17 cellular contexts compared by ENCODE assay signal in the genomic region with DNA sequence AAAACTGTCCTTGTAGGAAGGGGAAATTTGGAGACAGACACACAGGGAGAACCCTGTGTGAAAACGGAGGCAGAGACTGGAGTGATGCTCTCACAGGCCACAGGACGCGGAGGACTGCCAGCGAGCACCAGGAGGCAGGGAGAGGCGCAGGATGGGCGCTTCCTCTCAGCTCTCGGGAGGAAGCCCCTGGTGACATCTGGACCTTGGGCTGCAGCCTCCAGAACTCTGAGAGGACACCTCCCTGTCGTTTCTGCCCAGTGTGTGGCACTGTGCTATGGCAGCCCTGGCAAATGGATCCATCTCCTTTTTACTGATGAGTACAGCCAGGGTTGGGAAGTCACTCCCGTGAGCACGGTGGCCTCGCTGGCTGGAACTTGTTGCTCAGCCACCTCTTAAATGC.
A peak's percentile ranks its signal among the peaks of the same experiment; 100 is the strongest.
DNase-seq lines count a peak whose midpoint lies in the region; ATAC-seq and TF ChIP-seq lines count a peak whose summit lies in the region.
"Had no signal": no experiment of that assay in that cellular context is flagged by ENCODE, and none has a peak within 500 bp of the region (broad histone marks: within the 10 kb centered on the region; RNA-seq: fewer than 3 reads in every experiment).

No MANE protein-coding gene starts in this region.

- no peaks in the 10 kb centered on the region for H3K36me3 Mint-ChIP-seq in activated CD4-positive, alpha-beta T cell treated with anti-CD3 and anti-CD28 coated beads, Interleukin-2, amount 10 ng/mL, durations not matched to agents 7 days and 5 days (ENCODE audit: low read depth)
- no peaks in the 10 kb centered on the region for H3K36me3 Mint-ChIP-seq in activated B cell treated with CpG ODN at 0.5 μM for 24 hours (ENCODE audit: low read depth)

- H3K27ac Mint-ChIP-seq in activated CD4-positive, alpha-beta T cell treated with anti-CD3 and anti-CD28 coated beads, Interleukin-2, amount 10 ng/mL, durations not matched to agents 7 days and 5 days = peak overlapping the region; percentile 33
- peak overlapping the region; percentile 24 for H3K27ac Mint-ChIP-seq in activated B cell treated with CpG ODN at 0.5 μM for 24 hours
- H3K27ac Mint-ChIP-seq: HFFc6 had no signal

- intact Hi-C loops in activated B cell treated with CpG ODN at 0.5 μM for 24 hours (cut with micrococcal nuclease) = no loop called here

- DNase-seq in activated CD4-positive, alpha-beta T cell treated with anti-CD3 and anti-CD28 coated beads, Interleukin-2, amount 10 ng/mL, durations not matched to agents 7 days and 5 days = no peak
- DNase-seq in activated CD4-positive, alpha-beta T cell treated with anti-CD3 and anti-CD28 coated beads for 48 hours = no peak
- DNase-seq in activated B cell treated with CpG ODN at 0.5 μM for 24 hours = no peak
- DNase-seq in left lobe of liver (ENCODE audit: low spot score) = peak; percentile 37
- peak; percentile 20 for DNase-seq in stimulated activated CD8-positive, alpha-beta memory T cell treated with anti-CD3 and anti-CD28 coated beads, Interleukin-4, amount 100 ng/mL, for 48 hours
- no peak for DNase-seq in right atrium auricular region (ENCODE audit: low spot score)
- DNase-seq in mucosa of gallbladder (ENCODE audit: low spot score) = no peak
- DNase-seq: AML-193; DMS79 treated with DMSO at 0.1 percent for 48 hours; HFFc6; NCI-H1092; NCI-H1694 treated with DMSO at 0.1 percent for 48 hours; NCI-H69; NK-92 treated with Interleukin-12 subunit alpha and Interleukin-12 subunit beta, amount 100 ng/mL, for 24 hours had no signal

- H3K4me1 Mint-ChIP-seq in activated CD4-positive, alpha-beta T cell treated with anti-CD3 and anti-CD28 coated beads, Interleukin-2, amount 10 ng/mL, durations not matched to agents 7 days and 5 days = peaks cover 30% of the 10 kb centered on the region
- peaks cover 17% of the 10 kb centered on the region for H3K4me1 Mint-ChIP-seq in activated B cell treated with CpG ODN at 0.5 μM for 24 hours

- H3K4me3 Mint-ChIP-seq in activated CD4-positive, alpha-beta T cell treated with anti-CD3 and anti-CD28 coated beads, Interleukin-2, amount 10 ng/mL, durations not matched to agents 7 days and 5 days = no peak overlapping the region
- H3K4me3 Mint-ChIP-seq in activated B cell treated with CpG ODN at 0.5 μM for 24 hours = no peak overlapping the region
- H3K4me3 Mint-ChIP-seq: HFFc6 had no signal

- no peaks in the 10 kb centered on the region for H3K36me3 ChIP-seq in right atrium auricular region

- no peaks in the 10 kb centered on the region for H3K9me3 Mint-ChIP-seq in activated CD4-positive, alpha-beta T cell treated with anti-CD3 and anti-CD28 coated beads, Interleukin-2, amount 10 ng/mL, durations not matched to agents 7 days and 5 days
- no peaks in the 10 kb centered on the region for H3K9me3 Mint-ChIP-seq in activated B cell treated with CpG ODN at 0.5 μM for 24 hours
- H3K9me3 Mint-ChIP-seq: HFFc6 had no signal

- H3K4me3 ChIP-seq in right atrium auricular region = no peak overlapping the region

- no peaks in the 10 kb centered on the region for H3K27me3 ChIP-seq in right atrium auricular region

- POLR2A ChIA-PET in activated CD4-positive, alpha-beta T cell treated with anti-CD3 and anti-CD28 coated beads, Interleukin-2, amount 10 ng/mL, durations not matched to agents 7 days and 5 days (lab: Charles Lee) = no interaction called here
- POLR2A ChIA-PET in activated B cell treated with CpG ODN at 0.5 μM for 24 hours (lab: Charles Lee) = no interaction called here

- peaks cover 10% of the 10 kb centered on the region for H3K27me3 Mint-ChIP-seq in activated CD4-positive, alpha-beta T cell treated with anti-CD3 and anti-CD28 coated beads, Interleukin-2, amount 10 ng/mL, durations not matched to agents 7 days and 5 days
- peaks cover 12% of the 10 kb centered on the region for H3K27me3 Mint-ChIP-seq in activated B cell treated with CpG ODN at 0.5 μM for 24 hours

- CTCF ChIA-PET in activated CD4-positive, alpha-beta T cell treated with anti-CD3 and anti-CD28 coated beads, Interleukin-2, amount 10 ng/mL, durations not matched to agents 7 days and 5 days (lab: Charles Lee) = no interaction called here
- CTCF ChIA-PET in activated B cell treated with CpG ODN at 0.5 μM for 24 hours (lab: Charles Lee) = no interaction called here

- ATAC-seq in activated B cell treated with CpG ODN at 0.5 μM for 24 hours (ENCODE audit: low read depth) (no peak), left lobe of liver (no peak), GM19351 (IDR thresholded peaks at IDR 0.05; ENCODE audit: unreplicated experiment) (no peak)
- ATAC-seq: Right ventricle myocardium inferior had no signal

- H3K9me3 ChIP-seq in right atrium auricular region = no peaks in the 10 kb centered on the region

- TF ChIP-seq CTCF in activated B cell treated with CpG ODN at 0.5 μM for 24 hours (IDR thresholded peaks at IDR 0.05) = no peak
- TF ChIP-seq CTCF in right atrium auricular region (IDR thresholded peaks at IDR 0.05) = no peak

- H3K27ac ChIP-seq in right atrium auricular region = no peak overlapping the region
- H3K27ac ChIP-seq: KMS-11 had no signal

- peaks cover 0 to 12% of the 10 kb centered on the region in 2 donors for H3K4me1 ChIP-seq in right atrium auricular region

Comparison
In these comparisons a context has a peak if more than half of its experiments do, and no peak if none do; other contexts are left out.
1. DNase-seq: peak in left lobe of liver (single experiment) and stimulated activated CD8-positive, alpha-beta memory T cell treated with anti-CD3 and anti-CD28 coated beads, Interleukin-4, amount 100 ng/mL, for 48 hours (single experiment); none in activated CD4-positive, alpha-beta T cell treated with anti-CD3 and anti-CD28 coated beads, Interleukin-2, amount 10 ng/mL, durations not matched to agents 7 days and 5 days (single experiment), activated CD4-positive, alpha-beta T cell treated with anti-CD3 and anti-CD28 coated beads for 48 hours (single experiment), activated B cell treated with CpG ODN at 0.5 μM for 24 hours (single experiment), right atrium auricular region (single experiment) and mucosa of gallbladder (single experiment).